ENCODE assay signal across 19 cellular contexts in genomic region chr6:124119591-124119990, GRCh38.
DNase-seq lines count a peak whose midpoint lies in the region; ATAC-seq lines count a peak whose summit lies in the region.
"Had no signal": no experiment of that assay in that cellular context is flagged by ENCODE, and none has a peak within 500 bp of the region (broad histone marks: within the 10 kb centered on the region; RNA-seq: fewer than 3 reads in every experiment).

No MANE protein-coding gene starts in this region.

- no peak for ATAC-seq in HG02981 (IDR thresholded peaks at IDR 0.05; ENCODE audit: unreplicated experiment)
- ATAC-seq in GM19351 (IDR thresholded peaks at IDR 0.05; ENCODE audit: unreplicated experiment): no peak
- ATAC-seq: body of pancreas, Right ventricle myocardium inferior had no signal

- DNase-seq in DMS53 (lab: John Stamatoyannopoulos, UW) (peak; percentile 89), NCI-H1417 treated with DMSO at 0.1 percent for 48 hours (lab: John Stamatoyannopoulos, UW) (peak; percentile 34), NCI-H69 (lab: John Stamatoyannopoulos, UW) (peak; percentile 96), left kidney (ENCODE audit: low read depth, low spot score) (peak; percentile 8), GOT3 (lab: John Stamatoyannopoulos, UW) (no peak), NCI-H526 treated with DMSO at 0.1 percent for 48 hours (lab: John Stamatoyannopoulos, UW) (no peak)
- DNase-seq: activated CD4-positive, alpha-beta memory T cell treated with anti-CD3 and anti-CD28 coated beads for 36 hours; activated naive CD4-positive, alpha-beta T cell treated with anti-CD3 and anti-CD28 coated beads, Interleukin-2, amount 50 U/mL, for 16 hours; activated T-cell treated with anti-CD3 and anti-CD28 coated beads, Interleukin-2, amount 50 U/mL, for 24 hours; body of pancreas; colonic mucosa; hypothalamus; KG1; mesendoderm; T-helper 1 cell; testis had no signal

Comparison
In these comparisons a context has a peak if more than half of its experiments do, and no peak if none do; other contexts are left out.
1. DNase-seq: peak in DMS53 (single experiment), NCI-H1417 treated with DMSO at 0.1 percent for 48 hours (single experiment), NCI-H69 (single experiment) and left kidney (single experiment); none in GOT3 (single experiment) and NCI-H526 treated with DMSO at 0.1 percent for 48 hours (single experiment).